In genomic region chr3:170470063-170471006, GRCh38 we compare ENCODE assay signal across 9 cellular contexts. TPM values are rescaled to one million over a fixed set of nuclear protein-coding genes. Genes with fewer than 3 reads are reported as not detected.
DNase-seq lines count a peak whose midpoint lies in the region; FAIRE-seq and TF ChIP-seq lines count a peak whose summit lies in the region.
"Had no signal": no experiment of that assay in that cellular context is flagged by ENCODE, and none has a peak within 500 bp of the region (broad histone marks: within the 10 kb centered on the region; RNA-seq: fewer than 3 reads in every experiment).

No MANE protein-coding gene starts in this region.

- no peak for TF ChIP-seq CTCF in D721Med (IDR thresholded peaks at IDR 0.05; ENCODE audit: insufficient read depth, missing control alignments)

- FAIRE-seq in D721Med (lab: Jason Lieb, UNC), result no peak
- FAIRE-seq: TTC549 had no signal

- in situ Hi-C loops in G401 (cut with HindIII; ENCODE audit: low sequenced_read_pairs), result no loop called here

- DNase-seq in G401 (ENCODE audit: low spot score), result peak; percentile 86
- DNase-seq in NCI-H2107 treated with DMSO at 0.1 percent for 48 hours (lab: John Stamatoyannopoulos, UW; ENCODE audit: unreplicated experiment), result peak; percentile 99
- DNase-seq in cerebellar nuclear complex (lab: John Stamatoyannopoulos, UW), result peak; percentile 2 to 33
- DNase-seq in occipital lobe (lab: John Stamatoyannopoulos, UW), result peak; percentile 45
- no peak for DNase-seq in germinal center (ENCODE audit: low spot score)
- no peak for DNase-seq in D721Med (ENCODE audit: insufficient read length, low spot score)
- DNase-seq in NK-92 (lab: John Stamatoyannopoulos, UW; ENCODE audit: unreplicated experiment), result no peak
- DNase-seq in stimulated activated naive CD4-positive, alpha-beta T cell treated with Interleukin-2 at 50 U/mL for 16 hours (lab: John Stamatoyannopoulos, UW), result no peak

RNA-seq across cellular contexts. Expression of gene CLDN11, which starts 51.7 kb away (rescaled TPM):
- 3.3 and 4.2 TPM in 2 replicates for total RNA-seq in G401 (2014; rRNA removed; shearing (Covaris generic))
- 12.3 TPM for total RNA-seq in occipital lobe

Comparison
In these comparisons a context has a peak if more than half of its experiments do, and no peak if none do; other contexts are left out.
1. DNase-seq: peak in G401 (single experiment), NCI-H2107 treated with DMSO at 0.1 percent for 48 hours (single experiment), cerebellar nuclear complex (2 of 2) and occipital lobe (single experiment); none in germinal center (single experiment), D721Med (single experiment), NK-92 (single experiment) and stimulated activated naive CD4-positive, alpha-beta T cell treated with Interleukin-2 at 50 U/mL for 16 hours (single experiment).